ENCODE assay signal across 8 cellular contexts in genomic region chr7:151315038-151315655, GRCh38. TPM values are rescaled to one million over a fixed set of nuclear protein-coding genes. Genes with fewer than 3 reads are reported as not detected.
DNase-seq lines count a peak whose midpoint lies in the region; ATAC-seq, FAIRE-seq and TF ChIP-seq lines count a peak whose summit lies in the region.

No MANE protein-coding gene starts in this region.

- H3K27me3 ChIP-seq in ascending aorta (no peaks in the 10 kb centered on the region), smooth muscle cell (ENCODE audit: low read depth) (no peaks in the 10 kb centered on the region)

- ATAC-seq in GM18502 (IDR thresholded peaks at IDR 0.05; ENCODE audit: poor library complexity, unreplicated experiment) = no peak

- H3K79me2 ChIP-seq in smooth muscle cell (ENCODE audit: low read depth) = no peaks in the 10 kb centered on the region

- TF ChIP-seq CTCF in ascending aorta (IDR thresholded peaks at IDR 0.05) (peak; percentile 69 to 84 (median 77)), smooth muscle cell (IDR thresholded peaks at IDR 0.05; ENCODE audit: borderline replicate concordance, insufficient read depth, poor library complexity, severe bottlenecking) (peak; percentile 86)

- no peak overlapping the region for H3K9ac ChIP-seq in smooth muscle cell (ENCODE audit: low read depth)

- H3F3A ChIP-seq in smooth muscle cell (ENCODE audit: low read depth) = peaks cover 3% of the 10 kb centered on the region

- no peak overlapping the region for H3K4me2 ChIP-seq in smooth muscle cell

- H3K36me3 ChIP-seq in ascending aorta (no peaks in the 10 kb centered on the region), smooth muscle cell (ENCODE audit: low read depth) (no peaks in the 10 kb centered on the region)

- H3K9me3 ChIP-seq in ascending aorta (peaks cover 0 to 6% of the 10 kb centered on the region in 2 donors), smooth muscle cell (replicated peaks; ENCODE audit: low read depth) (no peaks in the 10 kb centered on the region)

- no peak overlapping the region for H2AFZ ChIP-seq in smooth muscle cell (ENCODE audit: low read depth)

- DNase-seq in AG20443 (ENCODE audit: low spot score) = peak; percentile 84
- DNase-seq in GM19239 (ENCODE audit: insufficient read length, low spot score) = peak; percentile 63
- DNase-seq in NCI-H1105 (lab: John Stamatoyannopoulos, UW) = peak; percentile 27
- DNase-seq in T1000 (lab: John Stamatoyannopoulos, UW) = peak; percentile 50
- DNase-seq in ascending aorta (ENCODE audit: low spot score in 2 of 2) = peak in 1 of 2 donors; percentile 88
- DNase-seq in hepatic stellate cell (ENCODE audit: low spot score) = peak; percentile 74
- DNase-seq in smooth muscle cell (lab: John Stamatoyannopoulos, UW; ENCODE audit: unreplicated experiment) = peak; percentile 13

- peak; percentile 87 for FAIRE-seq in GM19239 (lab: Jason Lieb, UNC)

- H3K27ac ChIP-seq in ascending aorta = no peak overlapping the region
- no peak overlapping the region for H3K27ac ChIP-seq in smooth muscle cell (ENCODE audit: low read depth)

- intact Hi-C loops in ascending aorta (cut with DNase I) = loop anchor here (1.0 kb wide), 1 partner anchor 133 kb away; no protein-coding TSS in a partner anchor

- H3K4me3 ChIP-seq in ascending aorta (no peak overlapping the region), smooth muscle cell (no peak overlapping the region)

- 34% methylated on average over 11 of the region's 13 CpGs for WGBS in smooth muscle cell (ENCODE audit: low lambda C conversion rate)

- peaks cover 3 to 12% of the 10 kb centered on the region in 2 donors for H3K4me1 ChIP-seq in ascending aorta
- no peaks in the 10 kb centered on the region for H3K4me1 ChIP-seq in smooth muscle cell (ENCODE audit: low read depth)

- no peaks in the 10 kb centered on the region for H4K20me1 ChIP-seq in smooth muscle cell (ENCODE audit: low read depth)

RNA-seq across cellular contexts. Expression of gene NUB1, which starts 26.5 kb away (rescaled TPM):
- total RNA-seq in ascending aorta (28.2 TPM), smooth muscle cell (34.7 and 36.9 TPM in 2 replicates)
- 27.7 and 28.5 TPM in 2 replicates for polyA plus RNA-seq in smooth muscle cell
